In genomic region chr6:134593887-134594286, GRCh38 we compare ENCODE assay signal across 1 cellular context.
TF ChIP-seq lines count a peak whose summit lies in the region.

No MANE protein-coding gene starts in this region.

TF ChIP-seq in K562, 482 proteins besides CTCF, POLR2A, EP300 and RAD21 (continued from another document):
- TF ChIP-seq PRDM10 (IDR thresholded peaks at IDR 0.05; ENCODE audit: partially characterized antibody) (peak; percentile 23), PBX2 (CRISPR knock-in tag; IDR thresholded peaks at IDR 0.05; ENCODE audit: low read depth) (no peak), PBX2 (tag; conservative IDR thresholded peaks at IDR 0.05; ENCODE audit: low read depth) (0 out of 2 replicates have a peak, but pooled peaks have one; percentile 4), PKNOX1 (IDR thresholded peaks at IDR 0.05) (peak; percentile 5; the same call in 1 of the 2 replicates)
